24 cellular contexts compared by ENCODE assay signal in genomic region chr12:129200576-129200975, GRCh38.
A peak's percentile ranks its signal among the peaks of the same experiment; 100 is the strongest.
DNase-seq lines count a peak whose midpoint lies in the region; ATAC-seq lines count a peak whose summit lies in the region.
"Had no signal": no experiment of that assay in that cellular context is flagged by ENCODE, and none has a peak within 500 bp of the region (broad histone marks: within the 10 kb centered on the region; RNA-seq: fewer than 3 reads in every experiment).

No MANE protein-coding gene starts in this region.

- ATAC-seq in HG03135 (IDR thresholded peaks at IDR 0.05; ENCODE audit: unreplicated experiment) (no peak), GM21529 (IDR thresholded peaks at IDR 0.05; ENCODE audit: unreplicated experiment) (no peak)
- ATAC-seq: GM12878 had no signal

- DNase-seq in DMS79 treated with DMSO at 0.1 percent for 48 hours (lab: John Stamatoyannopoulos, UW) (peak; percentile 39), DMS79 (lab: John Stamatoyannopoulos, UW) (no peak), COLO668 (lab: John Stamatoyannopoulos, UW; ENCODE audit: unreplicated experiment) (peak; percentile 16), NCI-H187 treated with DMSO at 0.1 percent for 48 hours (lab: John Stamatoyannopoulos, UW) (peak; percentile 86), NCI-H345 (lab: John Stamatoyannopoulos, UW) (peak; percentile 81)
- DNase-seq in activated T-cell treated with anti-CD3 and anti-CD28 coated beads, Interleukin-2, amount 50 U/mL, for 48 hours: no peak
- DNase-seq: BE2C; CD8-positive, alpha-beta memory T cell; DMS53; EL; GDM1; GOT3; HCEC 1CT; IMR-90; KG1; MG63; NCI-H1436; NCI-H1930; NCI-H774; Peyer's patch; SHP77 treated with DMSO at 0.1 percent for 48 hours had no signal

Comparison
In these comparisons a context has a peak if more than half of its experiments do, and no peak if none do; other contexts are left out.
1. DNase-seq: peak in DMS79 treated with DMSO at 0.1 percent for 48 hours (single experiment), COLO668 (single experiment), NCI-H187 treated with DMSO at 0.1 percent for 48 hours (single experiment) and NCI-H345 (single experiment); none in DMS79 (single experiment) and activated T-cell treated with anti-CD3 and anti-CD28 coated beads, Interleukin-2, amount 50 U/mL, for 48 hours (0 of 2).